In genomic region chr6:110265273-110265672, GRCh38 we compare ENCODE assay signal across 28 cellular contexts.
"Had no signal": no experiment of that assay in that cellular context is flagged by ENCODE, and none has a peak within 500 bp of the region (broad histone marks: within the 10 kb centered on the region; RNA-seq: fewer than 3 reads in every experiment).

No MANE protein-coding gene starts in this region.

- H3K27ac Mint-ChIP-seq: activated CD8-positive, alpha-beta memory T cell treated with anti-CD3 and anti-CD28 coated beads, Interleukin-2, amount 10 ng/mL, durations not matched to agents 7 days and 5 days; activated naive CD4-positive, alpha-beta T cell treated with anti-CD3 and anti-CD28 coated beads, Interleukin-2, amount 50 U/mL, for 72 hours; activated naive CD8-positive, alpha-beta T cell treated with anti-CD3 and anti-CD28 coated beads, Interleukin-2, amount 50 U/mL, for 24 hours; activated T-cell treated with anti-CD3 and anti-CD28 coated beads, Interleukin-2, amount 50 U/mL, for 24 hours; activated T-helper 1 cell treated with anti-CD3 and anti-CD28 coated beads, Interleukin-12 subunit alpha, Interleukin-12 subunit beta, Interleukin-2, Interleukin-4 antibody, amounts not matched to agents 30 ng/mL and 10 ng/mL and 1 ng/mL, durations not matched to agents 14 hours and 24 hours and 36 hours; T-helper 17 cell; WTC11 had no signal

- H3K36me3 ChIP-seq: ascending aorta had no signal

- DNase-seq: activated CD4-positive, alpha-beta T cell treated with anti-CD3 and anti-CD28 coated beads for 48 hours; activated CD4-positive, alpha-beta T cell treated with anti-CD3 and anti-CD28 coated beads, Interleukin-2, amount 50 U/mL, for 4 hours; activated CD4-positive, CD25-positive, alpha-beta regulatory T cell treated with anti-CD3 and anti-CD28 coated beads, Interleukin-2, amount 50 U/mL, for 72 hours; activated CD8-positive, alpha-beta memory T cell treated with anti-CD3 and anti-CD28 coated beads, Interleukin-2, amount 10 ng/mL, durations not matched to agents 7 days and 5 days; activated effector memory CD4-positive, alpha-beta T cell treated with anti-CD3 and anti-CD28 coated beads, Interleukin-2, amount 50 U/mL, for 16 hours; activated naive CD4-positive, alpha-beta T cell treated with Interleukin-2 at 50 U/mL for 16 hours; activated naive CD8-positive, alpha-beta T cell treated with anti-CD3 and anti-CD28 coated beads, Interleukin-2, amount 50 U/mL, for 24 hours; activated T-cell treated with anti-CD3 and anti-CD28 coated beads, Interleukin-2, amount 50 U/mL, for 24 hours; amniotic stem cell; body of pancreas; central memory CD4-positive, alpha-beta T cell; cortex of kidney; NCI-H1092; NCI-H1417; NCI-H2029; NCI-H2107; NCI-H2171 treated with DMSO at 0.1 percent for 48 hours; NCI-H345; NCI-H510A; NCI-H526 treated with DMSO at 0.1 percent for 48 hours; NCI-H82; SHP77; T-helper 17 cell; T-helper 9 cell had no signal

- H3K27me3 Mint-ChIP-seq: activated CD8-positive, alpha-beta memory T cell treated with anti-CD3 and anti-CD28 coated beads, Interleukin-2, amount 10 ng/mL, durations not matched to agents 7 days and 5 days; activated naive CD8-positive, alpha-beta T cell treated with anti-CD3 and anti-CD28 coated beads, Interleukin-2, amount 50 U/mL, for 24 hours; activated T-cell treated with anti-CD3 and anti-CD28 coated beads, Interleukin-2, amount 50 U/mL, for 24 hours had no signal

- H3K36me3 Mint-ChIP-seq: activated CD8-positive, alpha-beta memory T cell treated with anti-CD3 and anti-CD28 coated beads, Interleukin-2, amount 10 ng/mL, durations not matched to agents 7 days and 5 days had no signal

- H3K4me3 ChIP-seq: ascending aorta, body of pancreas had no signal

- H3K9me3 ChIP-seq: body of pancreas had no signal

- H3K27ac ChIP-seq: ascending aorta, body of pancreas had no signal

- ATAC-seq: activated CD8-positive, alpha-beta memory T cell treated with anti-CD3 and anti-CD28 coated beads, Interleukin-2, amount 10 ng/mL, durations not matched to agents 7 days and 5 days; activated naive CD4-positive, alpha-beta T cell treated with anti-CD3 and anti-CD28 coated beads, Interleukin-2, amount 50 U/mL, for 72 hours; activated naive CD8-positive, alpha-beta T cell treated with anti-CD3 and anti-CD28 coated beads, Interleukin-2, amount 50 U/mL, for 24 hours; body of pancreas; T-helper 17 cell; WTC11 had no signal

- H3K27me3 ChIP-seq: ascending aorta, body of pancreas had no signal

- H3K4me1 Mint-ChIP-seq: activated CD8-positive, alpha-beta memory T cell treated with anti-CD3 and anti-CD28 coated beads, Interleukin-2, amount 10 ng/mL, durations not matched to agents 7 days and 5 days; activated naive CD8-positive, alpha-beta T cell treated with anti-CD3 and anti-CD28 coated beads, Interleukin-2, amount 50 U/mL, for 24 hours; T-helper 17 cell had no signal

- H3K4me1 ChIP-seq: ascending aorta, body of pancreas had no signal

- H3K4me3 Mint-ChIP-seq: activated CD8-positive, alpha-beta memory T cell treated with anti-CD3 and anti-CD28 coated beads, Interleukin-2, amount 10 ng/mL, durations not matched to agents 7 days and 5 days; activated naive CD8-positive, alpha-beta T cell treated with anti-CD3 and anti-CD28 coated beads, Interleukin-2, amount 50 U/mL, for 24 hours; activated T-cell treated with anti-CD3 and anti-CD28 coated beads, Interleukin-2, amount 50 U/mL, for 24 hours; activated T-helper 1 cell treated with anti-CD3 and anti-CD28 coated beads, Interleukin-12 subunit alpha, Interleukin-12 subunit beta, Interleukin-2, Interleukin-4 antibody, amounts not matched to agents 30 ng/mL and 10 ng/mL and 1 ng/mL, durations not matched to agents 14 hours and 24 hours and 36 hours; T-helper 17 cell; WTC11 had no signal
